Comparison of ENCODE assay signal across 8 cellular contexts in genomic region chr1:11059990-11060948, GRCh38. TPM values are rescaled to one million over a fixed set of nuclear protein-coding genes. Genes with fewer than 3 reads are reported as not detected.
DNase-seq lines count a peak whose midpoint lies in the region; ATAC-seq, FAIRE-seq and TF ChIP-seq lines count a peak whose summit lies in the region.

Gene SRM (minus strand): TSS chr1:11060018. CDS start chr1:11059943, 75 bp downstream.

- dilution Hi-C loops in keratinocyte (cut with MboI; ENCODE audit: extremely low pct_ligation_motif_present, low sequenced_read_pairs): no loop called here

- H3K9me1 ChIP-seq in keratinocyte (ENCODE audit: control insufficient read depth, extremely low read depth, insufficient read depth, low read length): no peaks in the 10 kb centered on the region

- H2AFZ ChIP-seq in keratinocyte (ENCODE audit: control insufficient read depth, low read length): peak within 1 kb of the TSS; percentile 68

- H3K4me2 ChIP-seq in keratinocyte (ENCODE audit: control insufficient read depth, extremely low read depth, insufficient read depth, low read depth, low read length): peak within 1 kb of the TSS; percentile 91

- DNase-seq in AG09319 (ENCODE audit: extremely low read depth, low read depth) (peak; percentile 70), NCI-H345 treated with DMSO at 0.1 percent for 48 hours (lab: John Stamatoyannopoulos, UW; ENCODE audit: unreplicated experiment) (peak; percentile 87), cerebellar cortex (ENCODE audit: low spot score) (peak; percentile 85), keratinocyte (ENCODE audit: low read depth, low spot score) (no peak)
- peak; percentile 95 for DNase-seq in activated CD4-positive, CD25-positive, alpha-beta regulatory T cell treated with anti-CD3 and anti-CD28 coated beads, Interleukin-2, amount 50 U/mL, for 72 hours
- DNase-seq in stimulated activated CD4-positive, alpha-beta T cell treated with anti-CD3 and anti-CD28 coated beads, Interleukin-12 subunit alpha, Interleukin-12 subunit beta, amount 100 ng/mL, for 48 hours (ENCODE audit: low read depth in 2 of 3, low spot score in 1 of 3): peak; percentile 82 to 88 (median 85)

- H3K4me1 ChIP-seq in keratinocyte (ENCODE audit: control insufficient read depth, extremely low read depth, insufficient read depth, low read length): peaks cover 19% of the 10 kb centered on the region

- H3K79me2 ChIP-seq in keratinocyte (ENCODE audit: control insufficient read depth, insufficient read depth, low read length): peaks cover 26% of the 10 kb centered on the region

- peaks cover 12 to 27% of the 10 kb centered on the region in 2 experiments for H3K36me3 ChIP-seq in keratinocyte (ENCODE audit: control insufficient read depth in 2 of 2, extremely low read depth in 1 of 2, insufficient read depth in 2 of 2, low read length in 2 of 2)

- H4K20me1 ChIP-seq in keratinocyte (ENCODE audit: control insufficient read depth, extremely low read depth, insufficient read depth, low read length): no peaks in the 10 kb centered on the region

- H3K9ac ChIP-seq in keratinocyte (ENCODE audit: control insufficient read depth, extremely low read depth, insufficient read depth, low read length): peak within 1 kb of the TSS; percentile 84

- ATAC-seq in GM19025 (IDR thresholded peaks at IDR 0.05; ENCODE audit: low read depth, unreplicated experiment) (peak; percentile 92), HG03280 (IDR thresholded peaks at IDR 0.05; ENCODE audit: unreplicated experiment) (peak; percentile 96)

- H3K27ac ChIP-seq in keratinocyte (ENCODE audit: control insufficient read depth, insufficient read depth, low read length): peak within 1 kb of the TSS; percentile 75

- FAIRE-seq in keratinocyte (lab: Jason Lieb, UNC): no peak

- TF ChIP-seq CTCF in AG09319 (IDR thresholded peaks at IDR 0.05; ENCODE audit: low read depth, low read length): peak; percentile 21
- TF ChIP-seq CTCF in keratinocyte (optimal IDR thresholded peaks at IDR 0.05 in 1 of 3, IDR thresholded peaks at IDR 0.05 in 1 of 3, conservative IDR thresholded peaks at IDR 0.05 in 1 of 3; ENCODE audit: extremely low read depth in 1 of 3, insufficient read depth in 2 of 3, low read length in 3 of 3): peak in 2 of 3 experiments; percentile 24 to 43

- H3K4me3 ChIP-seq in keratinocyte (ENCODE audit: control insufficient read depth in 2 of 3, extremely low read depth in 1 of 3, insufficient read depth in 2 of 3, low read depth in 1 of 3, low read length in 3 of 3): peak within 1 kb of the TSS; percentile 72 to 99 (median 90)

- H3K9me3 ChIP-seq in keratinocyte (ENCODE audit: control insufficient read depth, low read depth, low read length): no peaks in the 10 kb centered on the region

- H3K27me3 ChIP-seq in keratinocyte (ENCODE audit: control insufficient read depth, extremely low read depth, insufficient read depth, low read length): no peaks in the 10 kb centered on the region

RNA-seq across cellular contexts. Expression of gene SRM, which starts in this region (rescaled TPM):
- polyA plus RNA-seq in keratinocyte: 32.8 to 193 TPM (median 32.8 TPM) in 3 replicates
- 22.8 TPM for polyA plus RNA-seq in keratinocyte (2011; ENCODE audit: low read depth)
- polyA plus RNA-seq in keratinocyte (2011; cell fraction: cytosol; rRNA removed): 97.7 and 191 TPM in 2 replicates
- polyA plus RNA-seq in keratinocyte (2011; cell fraction: nucleus; rRNA removed): 47.7 and 54.8 TPM in 2 replicates
- 121 and 203 TPM in 2 replicates for polyA plus RNA-seq in keratinocyte (2012; ENCODE audit: low replicate concordance)
- 74.1 to 375 TPM (median 92.0 TPM) in 3 replicates for polyA minus RNA-seq in keratinocyte
- polyA minus RNA-seq in keratinocyte (2011; cell fraction: cytosol; rRNA and poly(A)+ RNA removed): 218 TPM
- polyA minus RNA-seq in keratinocyte (2011; cell fraction: nucleus; rRNA and poly(A)+ RNA removed): 23.3 and 27.3 TPM in 2 replicates
